8 cellular contexts compared by ENCODE assay signal in the genomic region with DNA sequence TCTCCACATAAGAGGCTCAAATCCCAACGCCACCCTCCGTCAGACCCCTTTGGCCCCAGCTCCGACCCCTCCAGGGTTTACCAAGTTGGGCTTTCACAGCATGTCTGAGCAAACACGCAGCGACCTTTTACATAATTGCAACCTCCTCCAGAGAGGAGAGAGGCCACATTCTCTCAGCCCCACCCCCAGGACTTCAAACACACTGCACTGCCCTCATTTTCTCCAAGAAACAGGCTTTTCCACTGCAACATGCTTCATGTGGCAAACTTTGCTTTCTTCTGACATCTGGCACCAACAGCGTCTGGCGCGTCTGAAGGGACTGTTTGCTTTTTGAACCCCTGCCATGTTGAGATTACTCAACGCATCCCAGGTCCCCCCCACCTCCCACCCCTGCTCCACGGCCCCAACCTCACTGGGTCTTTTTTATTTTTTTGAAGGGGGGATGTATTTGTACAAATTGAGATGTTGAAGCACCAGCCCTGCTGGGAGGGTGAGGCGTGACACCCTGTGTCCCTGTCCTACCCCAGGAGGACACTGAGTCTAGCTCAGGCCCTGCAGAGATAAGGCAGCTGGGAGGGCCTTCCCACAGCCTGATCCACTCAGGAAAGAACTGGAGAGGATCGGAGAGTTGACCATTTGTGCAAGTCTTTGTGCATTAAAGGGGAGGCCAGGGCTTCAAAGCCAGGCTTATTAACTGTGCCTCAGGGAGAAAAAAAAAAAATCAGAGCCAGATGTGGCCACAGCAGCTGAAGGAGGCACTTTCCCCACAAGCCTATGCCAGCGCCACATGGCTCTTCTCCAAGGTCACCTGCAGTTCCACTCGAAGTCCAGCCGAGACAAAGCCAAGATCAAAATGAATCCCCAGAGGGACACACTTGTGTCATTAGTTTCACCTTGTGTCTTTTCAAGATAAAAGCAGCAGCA. TPM values are rescaled to one million over a fixed set of nuclear protein-coding genes. Genes with fewer than 3 reads are reported as not detected.
A peak's percentile ranks its signal among the peaks of the same experiment; 100 is the strongest.
DNase-seq lines count a peak whose midpoint lies in the region; ATAC-seq and TF ChIP-seq lines count a peak whose summit lies in the region.

No MANE protein-coding gene starts in this region.

- no peak for DNase-seq in activated naive CD4-positive, alpha-beta T cell treated with anti-CD3 and anti-CD28 coated beads, Interleukin-2, amount 50 U/mL, for 16 hours
- DNase-seq in mesenchymal stem cell (peak; percentile 77), uterus (peak; percentile 80 to 84), medulla oblongata (ENCODE audit: extremely low spot score) (no peak)

- no peaks in the 10 kb centered on the region for H3K9me3 Mint-ChIP-seq in activated naive CD4-positive, alpha-beta T cell treated with anti-CD3 and anti-CD28 coated beads, Interleukin-2, amount 50 U/mL, for 24 hours

- H3K4ac ChIP-seq in mesenchymal stem cell (ENCODE audit: low read depth in 1 of 2, low read length in 2 of 2): no peak overlapping the region

- no peak overlapping the region for H3K14ac ChIP-seq in mesenchymal stem cell (ENCODE audit: low read length in 2 of 2)

- WGBS in ectodermal cell, 2 experiments: 36 to 39% methylated on average over 14 to 15 of the region's 15 CpGs
- WGBS in mesenchymal stem cell: 25% methylated on average over 13 of the region's 15 CpGs

- H4K8ac ChIP-seq in mesenchymal stem cell (ENCODE audit: low read length): no peak overlapping the region

- TF ChIP-seq POLR2A in uterus (IDR thresholded peaks at IDR 0.05): peak in 1 of 2 donors; percentile 14

- H3K9me3 ChIP-seq in ectodermal cell (ENCODE audit: control insufficient read depth, low read length) (no peaks in the 10 kb centered on the region), mesenchymal stem cell (ENCODE audit: control insufficient read depth, low read length) (no peaks in the 10 kb centered on the region), uterus (no peaks in the 10 kb centered on the region)

- no peak overlapping the region for H4K91ac ChIP-seq in mesenchymal stem cell (ENCODE audit: low read length)

- TF ChIP-seq CTCF in uterus (IDR thresholded peaks at IDR 0.05): peak in 2 of 4 experiments; percentile 16 to 39

- no peak overlapping the region for H2BK15ac ChIP-seq in mesenchymal stem cell (ENCODE audit: low read depth, poor library complexity, severe bottlenecking)

- H3K27me3 ChIP-seq in ectodermal cell (ENCODE audit: control insufficient read depth, insufficient read depth, low read length, poor library complexity, severe bottlenecking) (no peaks in the 10 kb centered on the region), mesenchymal stem cell (ENCODE audit: control insufficient read depth in 1 of 2, insufficient read depth in 1 of 2, low read length in 2 of 2) (no peaks in the 10 kb centered on the region), uterus (no peaks in the 10 kb centered on the region)

- intact Hi-C loops in uterus (cut with DNase I; ENCODE audit: low total_unique reads): no loop called here

- no peak overlapping the region for H3K23ac ChIP-seq in mesenchymal stem cell (ENCODE audit: low read length in 2 of 2)

- no peaks in the 10 kb centered on the region for H3K27me3 Mint-ChIP-seq in activated naive CD4-positive, alpha-beta T cell treated with anti-CD3 and anti-CD28 coated beads, Interleukin-2, amount 50 U/mL, for 24 hours

- peaks cover 4% of the 10 kb centered on the region for H3K79me1 ChIP-seq in mesenchymal stem cell (replicated peaks; ENCODE audit: low read length, poor library complexity, severe bottlenecking)

- H3K4me1 Mint-ChIP-seq in activated naive CD4-positive, alpha-beta T cell treated with anti-CD3 and anti-CD28 coated beads, Interleukin-2, amount 50 U/mL, for 24 hours: peaks cover 14% of the 10 kb centered on the region

- H3K4me3 ChIP-seq in ectodermal cell (ENCODE audit: insufficient read depth, low read depth, low read length) (no peak overlapping the region), mesenchymal stem cell (ENCODE audit: insufficient read depth in 1 of 2, low read depth in 1 of 2, low read length in 2 of 2) (peak overlapping the region in 1 of 2 experiments; percentile 32), uterus (no peak overlapping the region)

- H3K9ac ChIP-seq in mesenchymal stem cell (ENCODE audit: low read length): peak overlapping the region; percentile 64

- H3K27ac ChIP-seq in ectodermal cell (ENCODE audit: insufficient read depth, low read depth, low read length, poor library complexity, severe bottlenecking) (peak overlapping the region; percentile 77), mesenchymal stem cell (ENCODE audit: low read length, poor library complexity, severe bottlenecking) (no peak overlapping the region), uterus (peak overlapping the region; percentile 76 to 79)

- H3K36me3 ChIP-seq in ectodermal cell (ENCODE audit: control insufficient read depth, insufficient read depth, low read length): peaks cover 60% of the 10 kb centered on the region
- H3K36me3 ChIP-seq in mesenchymal stem cell (ENCODE audit: control insufficient read depth in 1 of 2, insufficient read depth in 2 of 2, low read depth in 1 of 2, low read length in 2 of 2): peaks cover 57 to 59% of the 10 kb centered on the region in 2 experiments
- H3K36me3 ChIP-seq in uterus: no peaks in the 10 kb centered on the region

- H3K4me1 ChIP-seq in ectodermal cell (ENCODE audit: control insufficient read depth, insufficient read depth, low read length): peaks cover 49% of the 10 kb centered on the region
- peaks cover 15% of the 10 kb centered on the region for H3K4me1 ChIP-seq in mesenchymal stem cell (ENCODE audit: control insufficient read depth, insufficient read depth, low read depth, low read length)
- peaks cover 5 to 25% of the 10 kb centered on the region in 2 donors for H3K4me1 ChIP-seq in uterus

- peak overlapping the region; percentile 35 for H3K27ac Mint-ChIP-seq in activated naive CD4-positive, alpha-beta T cell treated with anti-CD3 and anti-CD28 coated beads, Interleukin-2, amount 50 U/mL, for 24 hours

- no peak overlapping the region for H2BK12ac ChIP-seq in mesenchymal stem cell (ENCODE audit: low read length in 2 of 2)

- H3K36me3 Mint-ChIP-seq in activated naive CD4-positive, alpha-beta T cell treated with anti-CD3 and anti-CD28 coated beads, Interleukin-2, amount 50 U/mL, for 24 hours: peaks cover 6% of the 10 kb centered on the region

- H2AK5ac ChIP-seq in mesenchymal stem cell (ENCODE audit: low read length, severe bottlenecking): no peak overlapping the region

- no peak overlapping the region for H2AFZ ChIP-seq in mesenchymal stem cell (ENCODE audit: low read depth, low read length)

- H2BK120ac ChIP-seq in mesenchymal stem cell (ENCODE audit: low read depth, low read length): no peak overlapping the region

- peak overlapping the region in 1 of 2 experiments; percentile 25 for H3K18ac ChIP-seq in mesenchymal stem cell (ENCODE audit: low read depth in 1 of 2, low read length in 2 of 2)

- H2BK5ac ChIP-seq in mesenchymal stem cell (ENCODE audit: low read depth, low read length, poor library complexity, severe bottlenecking): no peak overlapping the region

- no peak overlapping the region for H3K4me3 Mint-ChIP-seq in activated naive CD4-positive, alpha-beta T cell treated with anti-CD3 and anti-CD28 coated beads, Interleukin-2, amount 50 U/mL, for 24 hours

- ATAC-seq in HG02642 (IDR thresholded peaks at IDR 0.05; ENCODE audit: poor library complexity, unreplicated experiment) (no peak), GM19324 (IDR thresholded peaks at IDR 0.05; ENCODE audit: low FRiP score, unreplicated experiment) (no peak)

- no peak overlapping the region for H3K4me2 ChIP-seq in mesenchymal stem cell (ENCODE audit: low read length, poor library complexity, severe bottlenecking)

RNA-seq across cellular contexts. Expression of gene AXIN2, which starts 29.7 kb away (rescaled TPM):
- 208 TPM for polyA plus RNA-seq in ectodermal cell (2013, experiment 1 of 4)
- 212 TPM for polyA plus RNA-seq in ectodermal cell (2013, experiment 2 of 4)
- 156 TPM for polyA plus RNA-seq in ectodermal cell (2013, experiment 3 of 4)
- 171 TPM for polyA plus RNA-seq in ectodermal cell (2013, experiment 4 of 4)
- polyA plus RNA-seq in mesenchymal stem cell (2013, experiment 1 of 2): 0.17 TPM
- polyA plus RNA-seq in mesenchymal stem cell (2013, experiment 2 of 2): 0.22 TPM
- total RNA-seq in uterus: 10 to 100 TPM in 3 of 4 donors, 1 to 10 TPM in 1; 8.2 to 65.1 (median 42.0) TPM

Comparison
In these comparisons a context has a peak if more than half of its experiments do, and no peak if none do; other contexts are left out.
1. DNase-seq: peak in mesenchymal stem cell (single experiment) and uterus (2 of 2); none in activated naive CD4-positive, alpha-beta T cell treated with anti-CD3 and anti-CD28 coated beads, Interleukin-2, amount 50 U/mL, for 16 hours (single experiment) and medulla oblongata (single experiment).